Comparison of ENCODE assay signal across 8 cellular contexts in the genomic region with DNA sequence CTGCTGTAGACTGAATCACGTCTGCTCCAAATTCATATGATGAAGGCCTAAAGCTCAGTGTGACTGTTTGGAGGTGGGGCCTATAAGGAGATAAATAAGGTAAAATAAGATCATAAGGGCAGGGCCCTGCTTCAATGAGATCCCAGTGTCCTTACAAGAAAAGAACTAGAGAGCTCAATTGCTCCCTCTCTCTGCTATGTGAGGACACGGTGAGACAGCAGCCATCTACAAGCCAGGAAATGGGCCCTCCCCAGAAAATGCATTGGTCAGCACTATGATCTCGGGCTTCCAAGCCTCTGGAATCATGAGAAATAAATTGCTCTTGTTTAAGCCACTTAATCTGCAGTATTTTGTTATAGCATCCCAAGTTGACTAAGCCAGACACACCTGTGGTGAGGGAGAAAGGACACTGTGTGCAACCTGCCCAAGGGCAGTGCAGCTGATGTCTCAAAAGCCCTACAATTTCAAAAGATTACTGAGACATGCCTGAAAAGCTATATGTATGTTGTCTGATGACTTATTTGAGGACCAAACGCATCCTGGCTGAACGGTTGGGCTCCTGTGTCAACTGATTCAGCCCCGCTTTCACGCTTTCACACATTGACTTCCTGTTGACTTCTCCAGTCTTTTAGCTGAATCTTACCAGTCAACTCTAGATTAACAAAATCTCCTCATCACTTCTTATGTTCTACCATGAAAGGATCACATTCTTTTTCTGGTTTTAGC.
DNase-seq lines count a peak whose midpoint lies in the region; ATAC-seq lines count a peak whose summit lies in the region.

No MANE protein-coding gene starts in this region.

- no peaks in the 10 kb centered on the region for H3K9me3 Mint-ChIP-seq in stimulated activated naive CD8-positive, alpha-beta T cell treated with anti-CD3 and anti-CD28 coated beads, Interleukin-15, Interleukin-2, amounts not matched to agents 100 ng/mL and 50 ng/mL, for 24 hours

- H3K4me3 Mint-ChIP-seq in stimulated activated naive CD8-positive, alpha-beta T cell treated with anti-CD3 and anti-CD28 coated beads, Interleukin-15, Interleukin-2, amounts not matched to agents 100 ng/mL and 50 ng/mL, for 24 hours: peak overlapping the region; percentile 33

- no peaks in the 10 kb centered on the region for H3K36me3 Mint-ChIP-seq in stimulated activated naive CD8-positive, alpha-beta T cell treated with anti-CD3 and anti-CD28 coated beads, Interleukin-15, Interleukin-2, amounts not matched to agents 100 ng/mL and 50 ng/mL, for 24 hours (ENCODE audit: low read depth)

- DNase-seq in NCI-H345 (lab: John Stamatoyannopoulos, UW) (peak; percentile 3), NCI-H345 treated with DMSO at 0.1 percent for 48 hours (lab: John Stamatoyannopoulos, UW; ENCODE audit: unreplicated experiment) (no peak), activated T-cell treated with anti-CD3 and anti-CD28 coated beads for 48 hours (ENCODE audit: low read depth) (peak; percentile 55), islet precursor cell (peak; percentile 54), T-helper 9 cell (no peak), NCI-H1105 treated with DMSO at 0.1 percent for 48 hours (lab: John Stamatoyannopoulos, UW) (no peak)

- no peaks in the 10 kb centered on the region for H3K27me3 Mint-ChIP-seq in stimulated activated naive CD8-positive, alpha-beta T cell treated with anti-CD3 and anti-CD28 coated beads, Interleukin-15, Interleukin-2, amounts not matched to agents 100 ng/mL and 50 ng/mL, for 24 hours

- no peak for ATAC-seq in GM21367 (IDR thresholded peaks at IDR 0.05; ENCODE audit: unreplicated experiment)

- peaks cover 41% of the 10 kb centered on the region for H3K4me1 Mint-ChIP-seq in stimulated activated naive CD8-positive, alpha-beta T cell treated with anti-CD3 and anti-CD28 coated beads, Interleukin-15, Interleukin-2, amounts not matched to agents 100 ng/mL and 50 ng/mL, for 24 hours (ENCODE audit: low read depth)

- peak overlapping the region; percentile 65 for H3K27ac Mint-ChIP-seq in stimulated activated naive CD8-positive, alpha-beta T cell treated with anti-CD3 and anti-CD28 coated beads, Interleukin-15, Interleukin-2, amounts not matched to agents 100 ng/mL and 50 ng/mL, for 24 hours

Comparison
In these comparisons a context has a peak if more than half of its experiments do, and no peak if none do; other contexts are left out.
1. DNase-seq: peak in NCI-H345 (single experiment), activated T-cell treated with anti-CD3 and anti-CD28 coated beads for 48 hours (single experiment) and islet precursor cell (single experiment); none in NCI-H345 treated with DMSO at 0.1 percent for 48 hours (single experiment), T-helper 9 cell (single experiment) and NCI-H1105 treated with DMSO at 0.1 percent for 48 hours (single experiment).